8 cellular contexts compared by ENCODE assay signal in genomic region chr5:61333351-61334223, GRCh38. TPM values are rescaled to one million over a fixed set of nuclear protein-coding genes. Genes with fewer than 3 reads are reported as not detected.
DNase-seq lines count a peak whose midpoint lies in the region; ATAC-seq and TF ChIP-seq lines count a peak whose summit lies in the region.

No MANE protein-coding gene starts in this region.

- intact Hi-C loops in activated CD4-positive, alpha-beta T cell treated with anti-CD3 and anti-CD28 coated beads, Interleukin-2, amount 10 ng/mL, durations not matched to agents 24 days and 14 days (cut with micrococcal nuclease): loop anchor here (1.0 to 10.0 kb wide), 5 partner anchors 171 to 1079 kb away; partner anchors contain the start of genes ERCC8, IPO11, KIF2A and NDUFAF2

- no peak for TF ChIP-seq CTCF in LNCaP clone FGC (IDR thresholded peaks at IDR 0.05; ENCODE audit: control insufficient read depth, extremely low read depth, insufficient read depth)
- TF ChIP-seq CTCF in mesothelial cell of epicardium (IDR thresholded peaks at IDR 0.05; ENCODE audit: unreplicated experiment): no peak

- peak overlapping the region; percentile 87 for H3K4me3 Mint-ChIP-seq in activated CD4-positive, alpha-beta T cell treated with anti-CD3 and anti-CD28 coated beads, Interleukin-2, amount 10 ng/mL, durations not matched to agents 24 days and 14 days
- peak overlapping the region; percentile 84 for H3K4me3 Mint-ChIP-seq in mesothelial cell of epicardium

- H3K27ac ChIP-seq in thymus (ENCODE audit: low read depth): peak overlapping the region; percentile 26

- peaks cover 39% of the 10 kb centered on the region for H3K27me3 Mint-ChIP-seq in activated CD4-positive, alpha-beta T cell treated with anti-CD3 and anti-CD28 coated beads, Interleukin-2, amount 10 ng/mL, durations not matched to agents 24 days and 14 days
- no peaks in the 10 kb centered on the region for H3K27me3 Mint-ChIP-seq in mesothelial cell of epicardium (ENCODE audit: low read depth)

- H3K36me3 Mint-ChIP-seq in activated CD4-positive, alpha-beta T cell treated with anti-CD3 and anti-CD28 coated beads, Interleukin-2, amount 10 ng/mL, durations not matched to agents 24 days and 14 days (ENCODE audit: low read depth): peaks cover 21% of the 10 kb centered on the region
- H3K36me3 Mint-ChIP-seq in mesothelial cell of epicardium: peaks cover 10% of the 10 kb centered on the region

- H3K4me1 ChIP-seq in endocrine pancreas (ENCODE audit: control insufficient read depth, insufficient read depth, low read length): no peaks in the 10 kb centered on the region
- H3K4me1 ChIP-seq in thymus (ENCODE audit: control insufficient read depth, insufficient read depth, low read length): peaks cover 17% of the 10 kb centered on the region

- H3K4me3 ChIP-seq in LNCaP clone FGC (ENCODE audit: low read depth, low read length): peak overlapping the region; percentile 71
- H3K4me3 ChIP-seq in endocrine pancreas (ENCODE audit: control insufficient read depth, insufficient read depth, low read length): peak overlapping the region; percentile 83
- peak overlapping the region; percentile 91 for H3K4me3 ChIP-seq in thymus (ENCODE audit: low read length)

- DNase-seq in Daoy (ENCODE audit: low read depth) (peak; percentile 45), LNCaP clone FGC (ENCODE audit: low read depth) (no peak), mesothelial cell of epicardium (ENCODE audit: low spot score in 2 of 2, unreplicated experiment in 2 of 2) (peak in 1 of 2 experiments; percentile 59), NCI-H2107 (lab: John Stamatoyannopoulos, UW) (no peak)
- DNase-seq in activated CD4-positive, alpha-beta T cell treated with anti-CD3 and anti-CD28 coated beads, Interleukin-2, amount 10 ng/mL, durations not matched to agents 24 days and 14 days: peak; percentile 79

- H3K9me3 ChIP-seq in endocrine pancreas (ENCODE audit: control insufficient read depth, low read length) (no peaks in the 10 kb centered on the region), thymus (ENCODE audit: control insufficient read depth) (no peaks in the 10 kb centered on the region)

- no peaks in the 10 kb centered on the region for H3K27me3 ChIP-seq in endocrine pancreas (ENCODE audit: control insufficient read depth, insufficient read depth, low read length)
- H3K27me3 ChIP-seq in thymus (ENCODE audit: control insufficient read depth, insufficient read depth): peaks cover 30% of the 10 kb centered on the region

- 2% methylated on average over 78 of the region's 82 CpGs for WGBS in thymus

- H3K9me3 Mint-ChIP-seq in activated CD4-positive, alpha-beta T cell treated with anti-CD3 and anti-CD28 coated beads, Interleukin-2, amount 10 ng/mL, durations not matched to agents 24 days and 14 days: no peaks in the 10 kb centered on the region
- H3K9me3 Mint-ChIP-seq in mesothelial cell of epicardium: peaks cover 4% of the 10 kb centered on the region

- peaks cover 33% of the 10 kb centered on the region for H3K4me1 Mint-ChIP-seq in activated CD4-positive, alpha-beta T cell treated with anti-CD3 and anti-CD28 coated beads, Interleukin-2, amount 10 ng/mL, durations not matched to agents 24 days and 14 days
- H3K4me1 Mint-ChIP-seq in mesothelial cell of epicardium: peaks cover 46% of the 10 kb centered on the region

- no peak for ATAC-seq in GM18861 (IDR thresholded peaks at IDR 0.05; ENCODE audit: unreplicated experiment)

- H3K9ac ChIP-seq in endocrine pancreas (ENCODE audit: control insufficient read depth, insufficient read depth, low read length): peak overlapping the region; percentile 86

- H3K36me3 ChIP-seq in endocrine pancreas (ENCODE audit: control insufficient read depth, insufficient read depth, low read length) (no peaks in the 10 kb centered on the region), thymus (ENCODE audit: control insufficient read depth, insufficient read depth) (no peaks in the 10 kb centered on the region)

- H3K27ac Mint-ChIP-seq in activated CD4-positive, alpha-beta T cell treated with anti-CD3 and anti-CD28 coated beads, Interleukin-2, amount 10 ng/mL, durations not matched to agents 24 days and 14 days: peak overlapping the region; percentile 48
- peak overlapping the region; percentile 88 for H3K27ac Mint-ChIP-seq in mesothelial cell of epicardium

RNA-seq across cellular contexts. Expression of gene ZSWIM6, which starts 1.5 kb away (rescaled TPM):
- 2.5 and 3.6 TPM in 2 replicates for total RNA-seq in Daoy (2014; rRNA removed; shearing (Covaris generic))
- 7.4 and 7.9 TPM in 2 replicates for total RNA-seq in activated CD4-positive, alpha-beta T cell treated with anti-CD3 and anti-CD28 coated beads, Interleukin-2, amount 10 ng/mL, durations not matched to agents 24 days and 14 days
- 33.9 to 35.9 TPM (median 34.8 TPM) in 3 replicates for total RNA-seq in mesothelial cell of epicardium
- polyA plus RNA-seq in thymus: 9.0 TPM

Comparison
In these comparisons a context has a peak if more than half of its experiments do, and no peak if none do; other contexts are left out.
1. DNase-seq: peak in Daoy (single experiment) and activated CD4-positive, alpha-beta T cell treated with anti-CD3 and anti-CD28 coated beads, Interleukin-2, amount 10 ng/mL, durations not matched to agents 24 days and 14 days (single experiment); none in LNCaP clone FGC (single experiment) and NCI-H2107 (single experiment).
2. Peak in every context shown above with its lines, with median percentiles within 50 percentile points of each other: H3K4me3 ChIP-seq.